ENCODE assay signal across 8 cellular contexts in genomic region chr15:72592676-72593075, GRCh38.
"Had no signal": no experiment of that assay in that cellular context is flagged by ENCODE, and none has a peak within 500 bp of the region (broad histone marks: within the 10 kb centered on the region; RNA-seq: fewer than 3 reads in every experiment).

No MANE protein-coding gene starts in this region.

- DNase-seq: IMR-90, KBM-7, KG1 had no signal

- ATAC-seq: HepG2, K562 had no signal

- H3K4me3 ChIP-seq: K562 had no signal

- H3K27ac Mint-ChIP-seq: IgD-negative memory B cell had no signal

- H3K27ac ChIP-seq: HL-60, KMS-11 had no signal

- H3K4me1 Mint-ChIP-seq: IgD-negative memory B cell had no signal

- H3K4me3 Mint-ChIP-seq: IgD-negative memory B cell had no signal

- H3K9me3 Mint-ChIP-seq: IgD-negative memory B cell had no signal

- H3K36me3 Mint-ChIP-seq: IgD-negative memory B cell had no signal

- H3K27me3 Mint-ChIP-seq: IgD-negative memory B cell had no signal
